19 cellular contexts compared by ENCODE assay signal in genomic region chr2:101956465-101957030, GRCh38. TPM values are rescaled to one million over a fixed set of nuclear protein-coding genes. Genes with fewer than 3 reads are reported as not detected.
"Had no signal": no experiment of that assay in that cellular context is flagged by ENCODE, and none has a peak within 500 bp of the region (broad histone marks: within the 10 kb centered on the region; RNA-seq: fewer than 3 reads in every experiment).

No MANE protein-coding gene starts in this region.

- H3K36me3 ChIP-seq: ascending aorta, transverse colon, WERI-Rb-1 had no signal

- DNase-seq: activated CD4-positive, alpha-beta memory T cell treated with anti-CD3 and anti-CD28 coated beads, Interleukin-2, amount 10 ng/mL, durations not matched to agents 7 days and 5 days; activated CD4-positive, alpha-beta T cell treated with anti-CD3 and anti-CD28 coated beads for 36 hours; activated CD8-positive, alpha-beta memory T cell treated with anti-CD3 and anti-CD28 coated beads, Interleukin-2, amount 50 U/mL, for 4 hours; activated T-cell treated with anti-CD3 and anti-CD28 coated beads, Interleukin-2, amount 50 U/mL, for 72 hours; glutamatergic neuron; immature natural killer cell; left cardiac atrium; mammary epithelial cell; mucosa of descending colon; naive thymus-derived CD8-positive, alpha-beta T cell; T-cell; T1000; transverse colon; WERI-Rb-1 had no signal

- H3K9me3 ChIP-seq: ascending aorta, mucosa of descending colon, transverse colon had no signal

- H3K27ac ChIP-seq: ascending aorta, transverse colon, WERI-Rb-1 had no signal

- ATAC-seq: activated CD4-positive, alpha-beta T cell treated with anti-CD3 and anti-CD28 coated beads for 36 hours; activated T-cell treated with anti-CD3 and anti-CD28 coated beads, Interleukin-2, amount 50 U/mL, for 72 hours; left cardiac atrium; mucosa of descending colon; naive thymus-derived CD8-positive, alpha-beta T cell; right cardiac atrium; T-cell had no signal

- H3K4me3 ChIP-seq: ascending aorta, mucosa of descending colon, smooth muscle cell, transverse colon had no signal

- H3K27me3 ChIP-seq: ascending aorta, transverse colon had no signal

- H3K4me2 ChIP-seq: smooth muscle cell had no signal

RNA-seq across cellular contexts. Expression of gene IL1R2, which starts 35.2 kb away (rescaled TPM):
- total RNA-seq: bronchial epithelial cell; naive thymus-derived CD8-positive, alpha-beta T cell; progenitor cell of endocrine pancreas had no signal
- polyA plus RNA-seq: naive thymus-derived CD8-positive, alpha-beta T cell had no signal
